Comparison of ENCODE assay signal across 22 cellular contexts in genomic region chr4:150773032-150773431, GRCh38.
"Had no signal": no experiment of that assay in that cellular context is flagged by ENCODE, and none has a peak within 500 bp of the region (broad histone marks: within the 10 kb centered on the region; RNA-seq: fewer than 3 reads in every experiment).

No MANE protein-coding gene starts in this region.

- H3K9me3 Mint-ChIP-seq: immature natural killer cell, mesothelial cell of epicardium had no signal

- H3K27me3 Mint-ChIP-seq: naive B cell had no signal

- ATAC-seq: foreskin keratinocyte, gastroesophageal sphincter, heart left ventricle, left colon, left lung, left ventricle myocardium superior, lower lobe of right lung, mucosa of descending colon had no signal

- H3K4me3 Mint-ChIP-seq: immature natural killer cell, mesothelial cell of epicardium, naive B cell had no signal

- DNase-seq: colonic mucosa; cortex of kidney; dermis blood vessel endothelial cell; dorsolateral prefrontal cortex; effector CD4-positive, alpha-beta T cell; effector memory CD4-positive, alpha-beta T cell; foreskin keratinocyte; heart left ventricle; hypothalamus; immature natural killer cell; islet precursor cell; kidney; kidney glomerular epithelial cell; left colon; left lung; left ventricle myocardium superior; lower lobe of right lung; mesenchymal stem cell; mucosa of descending colon; naive B cell had no signal

- H3K4me1 Mint-ChIP-seq: mesothelial cell of epicardium had no signal

- H3K27ac Mint-ChIP-seq: immature natural killer cell, mesothelial cell of epicardium, naive B cell had no signal
